In genomic region chr1:76281306-76281705, GRCh38 we compare ENCODE assay signal across 20 cellular contexts.
DNase-seq lines count a peak whose midpoint lies in the region; ATAC-seq, FAIRE-seq and TF ChIP-seq lines count a peak whose summit lies in the region.
"Had no signal": no experiment of that assay in that cellular context is flagged by ENCODE, and none has a peak within 500 bp of the region (broad histone marks: within the 10 kb centered on the region; RNA-seq: fewer than 3 reads in every experiment).

No MANE protein-coding gene starts in this region.

- H4K20me1 ChIP-seq in Karpas-422 (ENCODE audit: insufficient read depth, low read depth, low read length): no peaks in the 10 kb centered on the region

- 0 out of 2 replicates have a peak overlapping the region, but pooled peaks have one; percentile 54 for H2AFZ ChIP-seq in Karpas-422 (ENCODE audit: low read length)
- H2AFZ ChIP-seq: neural progenitor cell had no signal

- no peaks in the 10 kb centered on the region for H3K9me2 ChIP-seq in Karpas-422 (replicated peaks; ENCODE audit: insufficient read depth, low read length)

- H3K4me2 ChIP-seq in Karpas-422 (ENCODE audit: low read depth, low read length, poor library complexity, severe bottlenecking): peak overlapping the region; percentile 41
- H3K4me2 ChIP-seq: neural progenitor cell had no signal

- H3K36me3 ChIP-seq in Karpas-422 (ENCODE audit: insufficient read depth, low read length) (no peaks in the 10 kb centered on the region), kidney (ENCODE audit: control insufficient read depth in 1 of 2, insufficient read depth in 2 of 2, low read length in 2 of 2) (no peaks in the 10 kb centered on the region)
- H3K36me3 ChIP-seq: breast epithelium, neural progenitor cell, thoracic aorta had no signal

- no peak overlapping the region for H3K4me3 ChIP-seq in Karpas-422 (ENCODE audit: low read length)
- H3K4me3 ChIP-seq in kidney (ENCODE audit: low read length in 2 of 2): no peak overlapping the region
- H3K4me3 ChIP-seq: breast epithelium, neural progenitor cell, thoracic aorta had no signal

- DNase-seq in Karpas-422: peak; percentile 49
- peak; percentile 87 to 91 for DNase-seq in NCI-H524 (lab: John Stamatoyannopoulos, UW)
- peak; percentile 58 for DNase-seq in superior temporal gyrus (ENCODE audit: extremely low spot score)
- no peak for DNase-seq in kidney
- DNase-seq in kidney glomerular epithelial cell (lab: John Stamatoyannopoulos, UW): no peak
- DNase-seq: activated CD4-positive, alpha-beta T cell treated with anti-CD3 and anti-CD28 coated beads, Interleukin-2, amount 10 ng/mL, durations not matched to agents 24 days and 14 days; activated effector memory CD4-positive, alpha-beta T cell treated with Interleukin-2 at 50 U/mL for 16 hours; activated naive CD8-positive, alpha-beta T cell treated with anti-CD3 and anti-CD28 coated beads, Interleukin-2, amount 50 U/mL, for 24 hours; Caco-2; Kasumi-1; left cardiac atrium; RPMI8226 had no signal

- H3K9me3 ChIP-seq in Karpas-422 (ENCODE audit: low read length) (no peaks in the 10 kb centered on the region), kidney (ENCODE audit: control insufficient read depth in 1 of 2, low read length in 2 of 2) (no peaks in the 10 kb centered on the region)
- H3K9me3 ChIP-seq: breast epithelium, Caco-2, thoracic aorta had no signal

- peak overlapping the region; percentile 32; the same call in 1 of the 2 replicates for H3K27ac ChIP-seq in Karpas-422 (ENCODE audit: low read length)
- no peak overlapping the region for H3K27ac ChIP-seq in kidney (ENCODE audit: low read depth in 2 of 2, low read length in 2 of 2)
- H3K27ac ChIP-seq: breast epithelium, neural progenitor cell, thoracic aorta had no signal

- H3K9ac ChIP-seq in Karpas-422 (ENCODE audit: low read length) (peak overlapping the region; percentile 1; the same call in 1 of the 2 replicates), kidney (ENCODE audit: low read length in 2 of 2) (no peak overlapping the region)
- H3K9ac ChIP-seq: neural progenitor cell had no signal

- peak; percentile 50 for FAIRE-seq in endometrium (lab: Jason Lieb, UNC)
- no peak for FAIRE-seq in kidney (lab: Jason Lieb, UNC)
- FAIRE-seq: frontal cortex, GM19239, H54 had no signal

- ATAC-seq in GM18511 (IDR thresholded peaks at IDR 0.05; ENCODE audit: unreplicated experiment): no peak
- ATAC-seq: activated naive CD8-positive, alpha-beta T cell treated with anti-CD3 and anti-CD28 coated beads, Interleukin-2, amount 50 U/mL, for 24 hours had no signal

- H3K4me1 ChIP-seq in Karpas-422 (ENCODE audit: low read length): peaks cover 60% of the 10 kb centered on the region
- H3K4me1 ChIP-seq in kidney (ENCODE audit: control insufficient read depth in 1 of 2, insufficient read depth in 1 of 2, low read depth in 1 of 2, low read length in 2 of 2): no peaks in the 10 kb centered on the region
- H3K4me1 ChIP-seq: breast epithelium, Caco-2 had no signal

- TF ChIP-seq CTCF in kidney (IDR thresholded peaks at IDR 0.05; ENCODE audit: borderline replicate concordance, extremely low read depth, insufficient read depth): no peak

- no peaks in the 10 kb centered on the region for H3K79me2 ChIP-seq in Karpas-422 (ENCODE audit: low read length)

- intact Hi-C loops in kidney (cut with DNase I): no loop called here

- no peaks in the 10 kb centered on the region for H3K27me3 ChIP-seq in Karpas-422 (ENCODE audit: low read length)
- H3K27me3 ChIP-seq: breast epithelium, neural progenitor cell had no signal

Comparison
In these comparisons a context has a peak if more than half of its experiments do, and no peak if none do; other contexts are left out.
1. DNase-seq: peak in Karpas-422 (single experiment), NCI-H524 (2 of 2) and superior temporal gyrus (single experiment); none in kidney (single experiment) and kidney glomerular epithelial cell (single experiment).